In the genomic region with DNA sequence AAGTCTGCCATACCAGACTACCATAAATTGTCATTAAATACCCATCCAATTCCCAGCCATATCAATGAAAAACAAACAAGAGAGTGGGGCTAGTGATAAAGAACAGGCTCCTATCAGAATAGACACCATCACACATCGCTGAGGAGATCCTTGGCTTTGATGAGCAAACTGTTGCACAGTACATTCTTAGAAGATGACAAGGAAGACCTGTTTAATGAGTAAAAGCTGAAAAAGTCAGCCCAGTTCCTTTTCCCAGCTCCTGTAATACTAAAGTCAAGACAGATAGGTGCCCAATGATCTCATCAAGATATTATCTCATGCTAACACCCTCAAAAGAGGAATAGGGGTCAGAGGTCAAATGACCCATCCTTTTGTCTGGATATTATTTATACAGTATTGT, we compare ENCODE assay signal across 26 cellular contexts.
DNase-seq lines count a peak whose midpoint lies in the region; ATAC-seq and TF ChIP-seq lines count a peak whose summit lies in the region.
"Had no signal": no experiment of that assay in that cellular context is flagged by ENCODE, and none has a peak within 500 bp of the region (broad histone marks: within the 10 kb centered on the region; RNA-seq: fewer than 3 reads in every experiment).

No MANE protein-coding gene starts in this region.

- H3K4me1 Mint-ChIP-seq in MCF 10A (ENCODE audit: insufficient read depth, unreplicated experiment) = peaks cover 20% of the 10 kb centered on the region

- peak; percentile 69; the same call in 2 of the 3 replicates for ATAC-seq in RWPE2 (ENCODE audit: low read depth)
- ATAC-seq in foreskin keratinocyte = peak; percentile 77
- no peak for ATAC-seq in HG03139 (IDR thresholded peaks at IDR 0.05; ENCODE audit: unreplicated experiment)
- ATAC-seq: activated T-cell treated with anti-CD3 and anti-CD28 coated beads, Interleukin-2, amount 50 U/mL, for 4 hours; heart left ventricle; naive thymus-derived CD8-positive, alpha-beta T cell had no signal

- H2AFZ ChIP-seq in mammary epithelial cell (ENCODE audit: low read depth, low read length) (no peak overlapping the region), hepatocyte (no peak overlapping the region)

- dilution Hi-C loops in mammary epithelial cell (cut with HindIII; ENCODE audit: low sequenced_read_pairs) = no loop called here

- H3K4me3 Mint-ChIP-seq in MCF 10A (ENCODE audit: unreplicated experiment) = no peak overlapping the region
- H3K4me3 Mint-ChIP-seq: activated B cell treated with CpG ODN at 0.5 μM for 24 hours; activated T-cell treated with anti-CD3 and anti-CD28 coated beads, Interleukin-2, amount 50 U/mL, for 4 hours; brain; naive thymus-derived CD8-positive, alpha-beta T cell; stimulated activated naive CD8-positive, alpha-beta T cell treated with anti-CD3 and anti-CD28 coated beads, Interleukin-15, Interleukin-2, amounts not matched to agents 100 ng/mL and 50 ng/mL, for 24 hours had no signal

- H4K20me1 ChIP-seq in mammary epithelial cell (ENCODE audit: insufficient read depth, low read length) (no peaks in the 10 kb centered on the region), hepatocyte (ENCODE audit: insufficient read depth, poor library complexity, severe bottlenecking) (no peaks in the 10 kb centered on the region)

- CTCF ChIA-PET in mammary epithelial cell (lab: Charles Lee; ENCODE audit: low non-redundant PET) = interaction anchor here (0.6 to 0.7 kb wide), 2 partner anchors 21 to 101 kb away, joined by 3 to 6 read pairs; no protein-coding TSS in a partner anchor
- CTCF ChIA-PET in MCF 10A (lab: Yijun Ruan, JAX) = interaction anchor here (1.1 to 3.7 kb wide), 3 partner anchors 12 to 101 kb away, joined by 3 to 18 read pairs (median 7); no protein-coding TSS in a partner anchor

- no peak for TF ChIP-seq CTCF in mammary epithelial cell (conservative IDR thresholded peaks at IDR 0.05 in 1 of 2, IDR thresholded peaks at IDR 0.05 in 1 of 2; ENCODE audit: extremely low read depth in 1 of 2, insufficient read depth in 1 of 2, low read depth in 1 of 2, low read length in 2 of 2)
- no peak for TF ChIP-seq CTCF in MCF 10A (IDR thresholded peaks at IDR 0.05; ENCODE audit: unreplicated experiment)
- TF ChIP-seq CTCF in RWPE2 (IDR thresholded peaks at IDR 0.05; ENCODE audit: poor library complexity, severe bottlenecking) = no peak
- TF ChIP-seq CTCF in foreskin keratinocyte (conservative IDR thresholded peaks at IDR 0.05) = no peak
- no peak for TF ChIP-seq CTCF in hepatocyte (IDR thresholded peaks at IDR 0.05; ENCODE audit: poor library complexity)

- H3K79me2 ChIP-seq in mammary epithelial cell (ENCODE audit: insufficient read depth, low read length) = peaks cover 3% of the 10 kb centered on the region
- H3K79me2 ChIP-seq in hepatocyte = no peaks in the 10 kb centered on the region

- H3K4me2 ChIP-seq in mammary epithelial cell (ENCODE audit: insufficient read depth, low read depth, low read length) (peak overlapping the region; percentile 7), hepatocyte (no peak overlapping the region)

- in situ Hi-C loops in mammary epithelial cell (cut with MboI; ENCODE audit: low sequenced_read_pairs in 2 of 2) = no loop called here

- POLR2A ChIA-PET in MCF 10A (lab: Yijun Ruan, JAX) = interaction anchor here (1.0 kb wide), 1 partner anchor 165 kb away, joined by 4 read pairs; the partner anchor contains the start of gene COA6

- no peaks in the 10 kb centered on the region for H3K36me3 Mint-ChIP-seq in MCF 10A (ENCODE audit: insufficient read depth, unreplicated experiment)
- H3K36me3 Mint-ChIP-seq: brain; naive thymus-derived CD8-positive, alpha-beta T cell had no signal

- no TSS peak for BruUV-seq in mammary epithelial cell (replicated peaks; lab: Mats Ljungman, UMichigan)
- BruUV-seq in MCF 10A (replicated peaks; lab: Mats Ljungman, UMichigan) = no TSS peak

- peaks cover 7% of the 10 kb centered on the region for H3K9me3 Mint-ChIP-seq in MCF 10A (ENCODE audit: unreplicated experiment)
- H3K9me3 Mint-ChIP-seq: activated T-cell treated with anti-CD3 and anti-CD28 coated beads, Interleukin-2, amount 50 U/mL, for 4 hours; stimulated activated naive CD8-positive, alpha-beta T cell treated with anti-CD3 and anti-CD28 coated beads, Interleukin-15, Interleukin-2, amounts not matched to agents 100 ng/mL and 50 ng/mL, for 24 hours had no signal

- H3K27ac ChIP-seq in mammary epithelial cell (ENCODE audit: insufficient read depth, low read depth, low read length) (peak overlapping the region; percentile 7), RWPE2 (ENCODE audit: poor library complexity, severe bottlenecking) (peak overlapping the region; percentile 24), foreskin keratinocyte (peak overlapping the region; percentile 0), hepatocyte (no peak overlapping the region)
- H3K27ac ChIP-seq: dorsolateral prefrontal cortex, heart left ventricle, left ventricle myocardium inferior, skin epidermis had no signal

- H3K4me3 ChIP-seq in mammary epithelial cell (replicated peaks in 1 of 3; ENCODE audit: insufficient read depth in 1 of 3, low read depth in 2 of 3, low read length in 3 of 3) (no peak overlapping the region), RWPE2 (ENCODE audit: severe bottlenecking) (no peak overlapping the region), hepatocyte (no peak overlapping the region)
- H3K4me3 ChIP-seq: dorsolateral prefrontal cortex, heart left ventricle, left ventricle myocardium inferior, skin epidermis had no signal

- H3K27ac Mint-ChIP-seq in MCF 10A (ENCODE audit: low read depth, unreplicated experiment) = no peak overlapping the region
- H3K27ac Mint-ChIP-seq: activated B cell treated with CpG ODN at 0.5 μM for 24 hours; brain; stimulated activated naive CD8-positive, alpha-beta T cell treated with anti-CD3 and anti-CD28 coated beads, Interleukin-15, Interleukin-2, amounts not matched to agents 100 ng/mL and 50 ng/mL, for 24 hours had no signal

- H3K27me3 ChIP-seq in mammary epithelial cell (ENCODE audit: insufficient read depth, low read length) (no peaks in the 10 kb centered on the region), RWPE2 (ENCODE audit: insufficient read depth, poor library complexity, severe bottlenecking) (no peaks in the 10 kb centered on the region), foreskin keratinocyte (no peaks in the 10 kb centered on the region), hepatocyte (peaks cover 12% of the 10 kb centered on the region)

- H3K4me1 ChIP-seq in mammary epithelial cell (ENCODE audit: insufficient read depth, low read length) = peaks cover 37% of the 10 kb centered on the region
- peaks cover 11% of the 10 kb centered on the region for H3K4me1 ChIP-seq in RWPE2 (ENCODE audit: insufficient read depth, poor library complexity, severe bottlenecking)
- H3K4me1 ChIP-seq in foreskin keratinocyte = peaks cover 24% of the 10 kb centered on the region
- peaks cover 4% of the 10 kb centered on the region for H3K4me1 ChIP-seq in hepatocyte (ENCODE audit: insufficient read depth)
- H3K4me1 ChIP-seq: BE2C had no signal

- no peaks in the 10 kb centered on the region for H3K36me3 ChIP-seq in mammary epithelial cell (ENCODE audit: insufficient read depth, low read length)
- no peaks in the 10 kb centered on the region for H3K36me3 ChIP-seq in RWPE2 (ENCODE audit: low read depth)
- no peaks in the 10 kb centered on the region for H3K36me3 ChIP-seq in hepatocyte (replicated peaks; ENCODE audit: insufficient read depth, low read depth)
- H3K36me3 ChIP-seq: BE2C, heart left ventricle, left ventricle myocardium inferior had no signal

- 25% methylated on average over 1 of the region's 1 CpG for WGBS in mammary epithelial cell (ENCODE audit: low coverage, missing lambda C conversion rate)
- 21% methylated on average over 1 of the region's 1 CpG for whole genome bisulfite sequencing in hepatocyte (ENCODE audit: low lambda C conversion rate, missing lambda C conversion rate)

- intact Hi-C loops in mammary epithelial cell (cut with micrococcal nuclease) = no loop called here
- intact Hi-C loops in MCF 10A (cut with micrococcal nuclease) = no loop called here

- no peaks in the 10 kb centered on the region for H3K27me3 Mint-ChIP-seq in MCF 10A (ENCODE audit: insufficient read depth, unreplicated experiment)

- H3K9me2 ChIP-seq in hepatocyte (replicated peaks; ENCODE audit: insufficient read depth) = no peaks in the 10 kb centered on the region

- H3K9me3 ChIP-seq in mammary epithelial cell (replicated peaks; ENCODE audit: insufficient read depth, low read length) = no peaks in the 10 kb centered on the region
- H3K9me3 ChIP-seq in RWPE2 (ENCODE audit: severe bottlenecking) = no peaks in the 10 kb centered on the region
- H3K9me3 ChIP-seq in hepatocyte (ENCODE audit: low read depth) = no peaks in the 10 kb centered on the region
- H3K9me3 ChIP-seq: BE2C, left ventricle myocardium inferior had no signal

- DNase-seq in mammary epithelial cell (peak; percentile 77), MCF 10A (ENCODE audit: unreplicated experiment) (no peak), RWPE2 (ENCODE audit: low spot score) (no peak), foreskin keratinocyte (peak; percentile 84 to 95), hypothalamus (lab: John Stamatoyannopoulos, UW) (no peak), OCI-M2 (lab: John Stamatoyannopoulos, UW; ENCODE audit: unreplicated experiment) (no peak), hepatocyte (ENCODE audit: low spot score) (no peak)
- DNase-seq: 8988T; activated B cell treated with CpG ODN at 0.5 μM for 24 hours; activated CD4-positive, alpha-beta T cell treated with anti-CD3 and anti-CD28 coated beads, Interleukin-2, amount 50 U/mL, for 1 hour; activated T-cell treated with anti-CD3 and anti-CD28 coated beads, Interleukin-2, amount 50 U/mL, for 4 hours; BE2C; dorsolateral prefrontal cortex; HCEC 1CT; heart left ventricle; Kasumi-1; left ventricle myocardium inferior; midbrain; naive thymus-derived CD8-positive, alpha-beta T cell; NCI-H1048; NCI-H1694; SHP77 had no signal

- H3K9ac ChIP-seq in mammary epithelial cell (ENCODE audit: insufficient read depth, low read length) = no peak overlapping the region

Comparison
In these comparisons a context has a peak if more than half of its experiments do, and no peak if none do; other contexts are left out.
1. DNase-seq: peak in mammary epithelial cell (single experiment) and foreskin keratinocyte (2 of 2); none in MCF 10A (single experiment), RWPE2 (single experiment), hypothalamus (0 of 51), OCI-M2 (single experiment) and hepatocyte (single experiment).